In genomic region chr11:61120865-61121831, GRCh38 we compare ENCODE assay signal across 10 cellular contexts. TPM values are rescaled to one million over a fixed set of nuclear protein-coding genes. Genes with fewer than 3 reads are reported as not detected.
DNase-seq lines count a peak whose midpoint lies in the region; ATAC-seq and TF ChIP-seq lines count a peak whose summit lies in the region.
"Had no signal": no experiment of that assay in that cellular context is flagged by ENCODE, and none has a peak within 500 bp of the region (broad histone marks: within the 10 kb centered on the region; RNA-seq: fewer than 3 reads in every experiment).

No MANE protein-coding gene starts in this region.

- peak overlapping the region; percentile 42 for H3K14ac ChIP-seq in neuronal stem cell (ENCODE audit: low read length)

- no peak for TF ChIP-seq POLR2A in erythroblast (IDR thresholded peaks at IDR 0.05; ENCODE audit: low read length)

- peak overlapping the region; percentile 88 for H4K8ac ChIP-seq in neuronal stem cell (ENCODE audit: low read depth, low read length)

- H4K91ac ChIP-seq in neuronal stem cell (ENCODE audit: low read depth, low read length, poor library complexity) = no peak overlapping the region

- peak overlapping the region; percentile 76 for H2AK5ac ChIP-seq in neuronal stem cell (ENCODE audit: low read depth, low read length)

- peak overlapping the region; percentile 76 for H3K23ac ChIP-seq in neuronal stem cell (ENCODE audit: low read depth, low read length, poor library complexity)

- H3K4me3 ChIP-seq in SK-N-MC (peak overlapping the region; percentile 53), choroid plexus epithelial cell (ENCODE audit: low read depth, low read length) (no peak overlapping the region), neuronal stem cell (ENCODE audit: low read length in 2 of 2) (no peak overlapping the region), psoas muscle (no peak overlapping the region)

- H3K18ac ChIP-seq in neuronal stem cell (ENCODE audit: low read length) = peak overlapping the region; percentile 78

- DNase-seq in Daoy (ENCODE audit: low read depth) (peak; percentile 48), SK-N-MC (ENCODE audit: low read depth, low spot score) (no peak), choroid plexus epithelial cell (ENCODE audit: low read depth) (peak; percentile 43), neuronal stem cell (ENCODE audit: low spot score) (no peak), erythroblast (lab: John Stamatoyannopoulos, UW) (no peak), psoas muscle (no peak)
- DNase-seq: T-helper 9 cell had no signal

- peaks cover 5% of the 10 kb centered on the region for H3K79me1 ChIP-seq in neuronal stem cell (ENCODE audit: low read depth, low read length)

- H3K9ac ChIP-seq in SK-N-MC (ENCODE audit: insufficient read length) (no peak overlapping the region), neuronal stem cell (ENCODE audit: low read depth, low read length, poor library complexity) (peak overlapping the region; percentile 66)

- intact Hi-C loops in psoas muscle (cut with DNase I) = no loop called here

- ATAC-seq in HG03045 (IDR thresholded peaks at IDR 0.05; ENCODE audit: unreplicated experiment) (no peak), psoas muscle (no peak), GM21723 (IDR thresholded peaks at IDR 0.05; ENCODE audit: unreplicated experiment) (no peak)
- ATAC-seq: HCT116 had no signal

- H3K4me1 ChIP-seq in neuronal stem cell (ENCODE audit: control insufficient read depth in 2 of 2, insufficient read depth in 1 of 2, low read depth in 1 of 2, low read length in 2 of 2) (peaks cover 0 to 14% of the 10 kb centered on the region in 2 donors), psoas muscle (no peaks in the 10 kb centered on the region)

- WGBS in neuronal stem cell (ENCODE audit: extremely low coverage in 2 of 2, insufficient read length in 2 of 2, insufficient replicate concordance in 1 of 2), 2 donors = no CpG with 5 or more reads among the region's 17 CpGs
- 65 to 74% (median 72%) methylated on average over 17 of the region's 17 CpGs for WGBS in psoas muscle, 3 donors

- peak overlapping the region; percentile 67 for H2BK5ac ChIP-seq in neuronal stem cell (ENCODE audit: low read length)

- H2BK120ac ChIP-seq in neuronal stem cell (ENCODE audit: low read depth, low read length) = peak overlapping the region; percentile 49

- H3K27me3 ChIP-seq in neuronal stem cell (ENCODE audit: control insufficient read depth in 3 of 3, insufficient read depth in 3 of 3, low read depth in 1 of 3, low read length in 3 of 3) = no peaks in the 10 kb centered on the region
- no peaks in the 10 kb centered on the region for H3K27me3 ChIP-seq in psoas muscle (ENCODE audit: insufficient read depth in 3 of 3, low read length in 2 of 3)

- H2BK15ac ChIP-seq in neuronal stem cell (ENCODE audit: low read length) = peak overlapping the region; percentile 82

- H3K4ac ChIP-seq in neuronal stem cell (ENCODE audit: low read length) = peak overlapping the region; percentile 42

- H3K27ac ChIP-seq in SK-N-MC = no peak overlapping the region
- no peak overlapping the region for H3K27ac ChIP-seq in neuronal stem cell (replicated peaks; ENCODE audit: low read length)
- H3K27ac ChIP-seq in psoas muscle = no peak overlapping the region

- H2BK12ac ChIP-seq in neuronal stem cell (ENCODE audit: low read length) = no peak overlapping the region

- no peak overlapping the region for H3K4me2 ChIP-seq in neuronal stem cell (ENCODE audit: insufficient read depth, low read length, poor library complexity, severe bottlenecking)

- H3K36me3 ChIP-seq in SK-N-MC (ENCODE audit: insufficient read depth, low read length) (no peaks in the 10 kb centered on the region), neuronal stem cell (replicated peaks in 1 of 2; ENCODE audit: control insufficient read depth in 2 of 2, insufficient read depth in 2 of 2, low read length in 2 of 2) (no peaks in the 10 kb centered on the region), psoas muscle (ENCODE audit: insufficient read depth in 1 of 2, low read depth in 1 of 2) (no peaks in the 10 kb centered on the region)

- TF ChIP-seq CTCF in choroid plexus epithelial cell (conservative IDR thresholded peaks at IDR 0.05; ENCODE audit: low read depth, low read length) = no peak
- no peak for TF ChIP-seq CTCF in psoas muscle (IDR thresholded peaks at IDR 0.05)

- no peak overlapping the region for H2AFZ ChIP-seq in neuronal stem cell (ENCODE audit: low read length)

- H3K9me3 ChIP-seq in SK-N-MC (ENCODE audit: low read depth, low read length) (no peaks in the 10 kb centered on the region), neuronal stem cell (replicated peaks in 1 of 2; ENCODE audit: control insufficient read depth in 2 of 2, insufficient read depth in 1 of 2, low read depth in 1 of 2, low read length in 2 of 2) (no peaks in the 10 kb centered on the region), psoas muscle (no peaks in the 10 kb centered on the region)

RNA-seq across cellular contexts. Expression of gene CD5, which starts 18.9 kb away (rescaled TPM):
- not detected in 2 replicates for total RNA-seq in Daoy (2014; rRNA removed; shearing (Covaris generic))
- not detected for polyA plus RNA-seq in neuronal stem cell (2013, experiment 1 of 2)
- polyA plus RNA-seq in neuronal stem cell (2013, experiment 2 of 2) = not detected
- total RNA-seq in psoas muscle = under 1 TPM in 3 of 4 donors, not detected in 1; 0.08 to 0.17 (median 0.17) TPM
- under 1 TPM in 2 of 3 donors, not detected in 1; 0.04 to 0.05 TPM for polyA plus RNA-seq in psoas muscle

RNA-seq across cellular contexts. Expression of gene VPS37C, which starts 40.1 kb away (rescaled TPM):
- 7.8 and 11.5 TPM in 2 replicates for total RNA-seq in Daoy (2014; rRNA removed; shearing (Covaris generic))
- 13.9 TPM for polyA plus RNA-seq in neuronal stem cell (2013, experiment 1 of 2)
- 14.1 TPM for polyA plus RNA-seq in neuronal stem cell (2013, experiment 2 of 2)
- 10 to 100 TPM; 16.9 to 27.3 (median 23.5) TPM for total RNA-seq in psoas muscle
- 10 to 100 TPM; 18.9 to 39.8 (median 25.6) TPM for polyA plus RNA-seq in psoas muscle

Comparison
In these comparisons a context has a peak if more than half of its experiments do, and no peak if none do; other contexts are left out.
1. DNase-seq: peak in Daoy (single experiment) and choroid plexus epithelial cell (single experiment); none in SK-N-MC (single experiment), neuronal stem cell (single experiment), erythroblast (0 of 2) and psoas muscle (0 of 2).